8 cellular contexts compared by ENCODE assay signal in the genomic region with DNA sequence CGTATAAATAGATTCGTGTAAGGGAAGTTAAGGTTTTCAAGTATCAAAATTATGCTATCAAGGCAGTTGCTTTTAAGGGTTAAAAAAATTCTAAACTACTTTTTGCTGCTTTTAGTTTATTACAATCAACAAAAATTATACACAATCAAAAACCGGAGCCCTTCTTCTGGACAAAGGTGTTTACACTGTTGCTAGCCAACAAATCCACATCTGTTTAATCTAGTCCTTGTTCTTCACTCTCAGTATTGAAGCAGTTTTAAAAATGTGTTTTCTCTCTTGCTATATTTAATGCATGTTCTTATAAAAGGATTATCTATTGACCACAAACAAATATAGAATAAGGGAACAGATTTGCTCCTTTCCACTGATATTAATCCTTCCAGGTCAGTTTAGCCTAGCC. TPM values are rescaled to one million over a fixed set of nuclear protein-coding genes. Genes with fewer than 3 reads are reported as not detected.
DNase-seq lines count a peak whose midpoint lies in the region; ATAC-seq, FAIRE-seq and TF ChIP-seq lines count a peak whose summit lies in the region.

No MANE protein-coding gene starts in this region.

- H3K27ac ChIP-seq in right atrium auricular region = peak overlapping the region; percentile 98 to 99
- peak overlapping the region; percentile 92 for H3K27ac ChIP-seq in astrocyte (ENCODE audit: low read depth, low read length)
- H3K27ac ChIP-seq in trophoblast cell (ENCODE audit: low read depth, low read length) = no peak overlapping the region

- WGBS in trophoblast cell (ENCODE audit: extremely low coverage, insufficient coverage, insufficient read length) = 100% methylated on average over 2 of the region's 3 CpGs

- H3K27me3 Mint-ChIP-seq in astrocyte (ENCODE audit: low read depth, unreplicated experiment) (no peaks in the 10 kb centered on the region), memory B cell (no peaks in the 10 kb centered on the region)

- peak overlapping the region; percentile 95 for H3K9ac ChIP-seq in astrocyte (ENCODE audit: low read length)
- no peak overlapping the region for H3K9ac ChIP-seq in trophoblast cell (ENCODE audit: low read length)

- H3K4me2 ChIP-seq in astrocyte (ENCODE audit: low read length) (peak overlapping the region; percentile 99), trophoblast cell (ENCODE audit: low read length) (no peak overlapping the region)

- peak; percentile 26 for FAIRE-seq in astrocyte (lab: Jason Lieb, UNC)

- H3K36me3 Mint-ChIP-seq in astrocyte (ENCODE audit: low read depth, unreplicated experiment) (peaks cover 16% of the 10 kb centered on the region), memory B cell (peaks cover 23% of the 10 kb centered on the region)

- H2BK12ac ChIP-seq in trophoblast cell (ENCODE audit: low read length) = no peak overlapping the region

- H3K4me1 ChIP-seq in right atrium auricular region = peaks cover 0 to 52% of the 10 kb centered on the region in 2 donors
- H3K4me1 ChIP-seq in astrocyte (ENCODE audit: insufficient read depth, low read length) = peaks cover 11% of the 10 kb centered on the region
- H3K4me1 ChIP-seq in trophoblast cell (ENCODE audit: control insufficient read depth in 1 of 2, insufficient read depth in 2 of 2, low read length in 2 of 2) = peaks cover 4 to 6% of the 10 kb centered on the region in 2 experiments

- H3K14ac ChIP-seq in trophoblast cell (ENCODE audit: low read length) = no peak overlapping the region

- H2BK120ac ChIP-seq in trophoblast cell (ENCODE audit: insufficient read depth, low read length, poor library complexity) = no peak overlapping the region

- no peak overlapping the region for H2BK5ac ChIP-seq in trophoblast cell (ENCODE audit: low read depth, low read length, poor library complexity)

- H4K12ac ChIP-seq in trophoblast cell (ENCODE audit: low read depth, low read length) = no peak overlapping the region

- no peak overlapping the region for H3K23ac ChIP-seq in trophoblast cell (ENCODE audit: low read length)

- H3K9me3 ChIP-seq in right atrium auricular region = peaks cover 0 to 8% of the 10 kb centered on the region in 2 donors
- peaks cover 4% of the 10 kb centered on the region for H3K9me3 ChIP-seq in astrocyte (ENCODE audit: insufficient read depth, low read depth, low read length)
- peaks cover 2% of the 10 kb centered on the region for H3K9me3 ChIP-seq in trophoblast cell (ENCODE audit: insufficient read depth, low read depth, low read length)

- H2AK5ac ChIP-seq in trophoblast cell (ENCODE audit: low read length) = no peak overlapping the region

- H3K36me3 ChIP-seq in right atrium auricular region (peaks cover 32% of the 10 kb centered on the region), astrocyte (ENCODE audit: insufficient read depth, low read length) (peaks cover 29% of the 10 kb centered on the region), trophoblast cell (ENCODE audit: control insufficient read depth in 1 of 2, insufficient read depth in 2 of 2, low read length in 2 of 2) (peaks cover 3 to 4% of the 10 kb centered on the region in 2 experiments)

- H3K27ac Mint-ChIP-seq in astrocyte (ENCODE audit: unreplicated experiment) = peak overlapping the region; percentile 88
- peak overlapping the region; percentile 96 for H3K27ac Mint-ChIP-seq in memory B cell

- no peaks in the 10 kb centered on the region for H3K27me3 ChIP-seq in right atrium auricular region
- H3K27me3 ChIP-seq in astrocyte (ENCODE audit: insufficient read depth, low read length) = no peaks in the 10 kb centered on the region
- no peaks in the 10 kb centered on the region for H3K27me3 ChIP-seq in trophoblast cell (ENCODE audit: insufficient read depth, low read length)

- no peak overlapping the region for H4K8ac ChIP-seq in trophoblast cell (ENCODE audit: low read depth, low read length)

- no peak overlapping the region for H3K18ac ChIP-seq in trophoblast cell (ENCODE audit: low read length)

- no peak for ATAC-seq in memory B cell (ENCODE audit: low read depth)

- H3K4me3 Mint-ChIP-seq in astrocyte (ENCODE audit: unreplicated experiment) (peak overlapping the region; percentile 98), memory B cell (peak overlapping the region; percentile 97)

- H3K4me3 ChIP-seq in right atrium auricular region (peak overlapping the region; percentile 86 to 87), astrocyte (ENCODE audit: insufficient read depth, low read depth, low read length) (peak overlapping the region; percentile 89), trophoblast cell (ENCODE audit: low read depth, low read length) (no peak overlapping the region)

- no peak overlapping the region for H3K4ac ChIP-seq in trophoblast cell (ENCODE audit: low read depth, low read length)

- DNase-seq in right atrium auricular region (ENCODE audit: low spot score) (no peak), cardiac septum (ENCODE audit: low spot score) (no peak), astrocyte (ENCODE audit: low read depth) (no peak), memory B cell (ENCODE audit: low spot score in 2 of 2) (no peak), NCI-H2227 (lab: John Stamatoyannopoulos, UW; ENCODE audit: unreplicated experiment) (no peak), GM10266 (ENCODE audit: extremely low spot score) (no peak), trophoblast cell (no peak), GDM1 (lab: John Stamatoyannopoulos, UW) (no peak)

- intact Hi-C loops in cardiac septum (cut with DNase I) = loop anchor here (10.0 kb wide), 1 partner anchor 293 kb away; no protein-coding TSS in a partner anchor

- H3K79me1 ChIP-seq in trophoblast cell (ENCODE audit: low read length) = peaks cover 4% of the 10 kb centered on the region

- H3K4me1 Mint-ChIP-seq in astrocyte (ENCODE audit: low read depth, unreplicated experiment) (peaks cover 15% of the 10 kb centered on the region), memory B cell (peaks cover 47% of the 10 kb centered on the region)

- H3K9me3 Mint-ChIP-seq in astrocyte (ENCODE audit: unreplicated experiment) (peaks cover 5% of the 10 kb centered on the region), memory B cell (no peaks in the 10 kb centered on the region)

- H4K91ac ChIP-seq in trophoblast cell (ENCODE audit: low read depth, low read length) = no peak overlapping the region

- H4K20me1 ChIP-seq in astrocyte (ENCODE audit: insufficient read depth, low read length) = peaks cover 69% of the 10 kb centered on the region

- H3K79me2 ChIP-seq in astrocyte (ENCODE audit: insufficient read depth, low read length) (peaks cover 72% of the 10 kb centered on the region), trophoblast cell (ENCODE audit: control insufficient read depth, insufficient read depth, low read length, poor library complexity) (peaks cover 10% of the 10 kb centered on the region)

- TF ChIP-seq CTCF in right atrium auricular region (IDR thresholded peaks at IDR 0.05) (no peak), astrocyte (IDR thresholded peaks at IDR 0.05; ENCODE audit: insufficient read depth, low read depth, low read length) (no peak), GM10266 (IDR thresholded peaks at IDR 0.05; ENCODE audit: control insufficient read depth, insufficient read depth, low read depth, missing control alignments) (no peak)

- H2AFZ ChIP-seq in astrocyte (ENCODE audit: low read depth, low read length) (no peak overlapping the region), trophoblast cell (ENCODE audit: insufficient read depth, low read length, poor library complexity) (no peak overlapping the region)

RNA-seq across cellular contexts. Expression of a gene that starts 2.5 kb away (rescaled TPM):
- 10 to 100 TPM; 21.3 to 26.0 TPM for total RNA-seq in right atrium auricular region
- 56.1 TPM for total RNA-seq in cardiac septum
- total RNA-seq in astrocyte = 20.6 and 22.9 TPM in 2 replicates
- polyA plus RNA-seq in trophoblast cell (2013) = 6.8 and 7.1 TPM in 2 replicates
